In genomic region chr7:107972986-107973385, GRCh38 we compare ENCODE assay signal across 15 cellular contexts. TPM values are rescaled to one million over a fixed set of nuclear protein-coding genes. Genes with fewer than 3 reads are reported as not detected.
DNase-seq lines count a peak whose midpoint lies in the region; ATAC-seq and TF ChIP-seq lines count a peak whose summit lies in the region.
"Had no signal": no experiment of that assay in that cellular context is flagged by ENCODE, and none has a peak within 500 bp of the region (broad histone marks: within the 10 kb centered on the region; RNA-seq: fewer than 3 reads in every experiment).

No MANE protein-coding gene starts in this region.

- H3K27ac Mint-ChIP-seq in nephron = peak overlapping the region; percentile 86 to 95 (median 88)
- H3K27ac Mint-ChIP-seq: activated naive CD4-positive, alpha-beta T cell treated with anti-CD3 and anti-CD28 coated beads, Interleukin-2, amount 10 ng/mL, durations not matched to agents 7 days and 5 days; type B pancreatic cell had no signal

- H3K27ac ChIP-seq in fibroblast of lung (ENCODE audit: insufficient read depth, low read length) = peak overlapping the region; percentile 39
- peak overlapping the region; percentile 38 for H3K27ac ChIP-seq in vagina
- no peak overlapping the region for H3K27ac ChIP-seq in substantia nigra (ENCODE audit: low read depth, low read length, poor library complexity, severe bottlenecking)
- H3K27ac ChIP-seq: SJCRH30 had no signal

- no peaks in the 10 kb centered on the region for H3K9me3 ChIP-seq in fibroblast of lung (ENCODE audit: control insufficient read depth, insufficient read depth, low read depth, low read length)
- no peaks in the 10 kb centered on the region for H3K9me3 ChIP-seq in vagina
- H3K9me3 ChIP-seq: Caco-2, SJCRH30 had no signal

- TF ChIP-seq CTCF in fibroblast of lung (conservative IDR thresholded peaks at IDR 0.05 in 1 of 2, IDR thresholded peaks at IDR 0.05 in 1 of 2; ENCODE audit: low read depth in 1 of 2, low read length in 2 of 2) (no peak), nephron (IDR thresholded peaks at IDR 0.05; ENCODE audit: unreplicated experiment in 3 of 3) (no peak), vagina (IDR thresholded peaks at IDR 0.05) (no peak)

- no peak for TF ChIP-seq POLR2A in vagina (IDR thresholded peaks at IDR 0.05)

- peaks cover 38% of the 10 kb centered on the region for H3K4me1 Mint-ChIP-seq in nephron
- H3K4me1 Mint-ChIP-seq: activated naive CD4-positive, alpha-beta T cell treated with anti-CD3 and anti-CD28 coated beads, Interleukin-2, amount 10 ng/mL, durations not matched to agents 7 days and 5 days had no signal

- peak overlapping the region in 1 of 3 experiments; percentile 15 for H3K4me3 Mint-ChIP-seq in nephron
- H3K4me3 Mint-ChIP-seq: activated naive CD4-positive, alpha-beta T cell treated with anti-CD3 and anti-CD28 coated beads, Interleukin-2, amount 10 ng/mL, durations not matched to agents 7 days and 5 days; type B pancreatic cell had no signal

- no peak for DNase-seq in Right ventricle myocardium inferior (ENCODE audit: missing footprints)
- DNase-seq in left cardiac atrium = no peak
- peak in 1 of 2 donors; percentile 51 for DNase-seq in fibroblast of lung (ENCODE audit: low read depth in 2 of 2)
- peak in 1 of 2 donors; percentile 94 for DNase-seq in vagina (ENCODE audit: extremely low spot score in 2 of 2)
- DNase-seq in substantia nigra (lab: John Stamatoyannopoulos, UW) = no peak
- DNase-seq in LoVo (ENCODE audit: low spot score) = no peak
- DNase-seq: activated naive CD4-positive, alpha-beta T cell treated with anti-CD3 and anti-CD28 coated beads, Interleukin-2, amount 10 ng/mL, durations not matched to agents 7 days and 5 days; Caco-2; cerebellar nuclear complex; kidney glomerular epithelial cell; SJCRH30 had no signal

- no peak overlapping the region for H3K4me2 ChIP-seq in fibroblast of lung (ENCODE audit: extremely low read depth, insufficient read depth, low read length)

- H3K9me3 Mint-ChIP-seq in nephron = no peaks in the 10 kb centered on the region
- H3K9me3 Mint-ChIP-seq: activated naive CD4-positive, alpha-beta T cell treated with anti-CD3 and anti-CD28 coated beads, Interleukin-2, amount 10 ng/mL, durations not matched to agents 7 days and 5 days; type B pancreatic cell had no signal

- H2AFZ ChIP-seq in fibroblast of lung (ENCODE audit: low read length) = no peak overlapping the region

- no peaks in the 10 kb centered on the region for H3K79me2 ChIP-seq in fibroblast of lung (ENCODE audit: control insufficient read depth, insufficient read depth, low read length)

- peaks cover 2% of the 10 kb centered on the region for H4K20me1 ChIP-seq in fibroblast of lung (ENCODE audit: control insufficient read depth, extremely low read depth, insufficient read depth, low read length)

- peaks cover 35% of the 10 kb centered on the region for H3K36me3 ChIP-seq in fibroblast of lung (ENCODE audit: control insufficient read depth, insufficient read depth, low read length)
- H3K36me3 ChIP-seq in vagina = peaks cover 0 to 14% of the 10 kb centered on the region in 2 donors

- no peak overlapping the region for H3K9ac ChIP-seq in fibroblast of lung (ENCODE audit: insufficient read depth, low read length)

- ATAC-seq in Right ventricle myocardium inferior (peak; percentile 42), left cardiac atrium (no peak), GM18861 (IDR thresholded peaks at IDR 0.05; ENCODE audit: unreplicated experiment) (no peak)

- H3K36me3 Mint-ChIP-seq in nephron (ENCODE audit: low read depth) = peaks cover 76% of the 10 kb centered on the region
- H3K36me3 Mint-ChIP-seq: activated naive CD4-positive, alpha-beta T cell treated with anti-CD3 and anti-CD28 coated beads, Interleukin-2, amount 10 ng/mL, durations not matched to agents 7 days and 5 days had no signal

- H3K4me1 ChIP-seq in fibroblast of lung (ENCODE audit: control insufficient read depth, extremely low read depth, insufficient read depth, low read length) (peaks cover 13% of the 10 kb centered on the region), vagina (peaks cover 31% of the 10 kb centered on the region)

- intact Hi-C loops in Right ventricle myocardium inferior (cut with DNase I) = no loop called here
- intact Hi-C loops in left cardiac atrium (cut with DNase I) = no loop called here
- intact Hi-C loops in vagina (cut with DNase I) = no loop called here

- H3K27me3 ChIP-seq in fibroblast of lung (ENCODE audit: control insufficient read depth, insufficient read depth, low read length) (no peaks in the 10 kb centered on the region), vagina (no peaks in the 10 kb centered on the region)
- H3K27me3 ChIP-seq: SJCRH30 had no signal

- no peak overlapping the region for H3K4me3 ChIP-seq in fibroblast of lung (replicated peaks in 1 of 4; ENCODE audit: control extremely low read depth in 1 of 4, insufficient read depth in 1 of 4, low read depth in 3 of 4, low read length in 4 of 4)
- no peak overlapping the region for H3K4me3 ChIP-seq in vagina
- H3K4me3 ChIP-seq: SJCRH30, skin epidermis had no signal

- no peaks in the 10 kb centered on the region for H3K27me3 Mint-ChIP-seq in nephron (ENCODE audit: low read depth)
- H3K27me3 Mint-ChIP-seq: type B pancreatic cell had no signal

RNA-seq across cellular contexts. Expression of gene LAMB1, which starts 30.0 kb away (rescaled TPM):
- total RNA-seq in Right ventricle myocardium inferior = 83.2 TPM
- total RNA-seq in left cardiac atrium = 100 to 1,000 TPM; 109 to 123 TPM
- 440 and 516 TPM in 2 replicates for total RNA-seq in fibroblast of lung
- polyA plus RNA-seq in fibroblast of lung = 136 and 428 TPM in 2 replicates
- 196 and 578 TPM in 2 replicates for polyA plus RNA-seq in fibroblast of lung (2012)
- 977 and 1,802 TPM in 2 replicates for polyA minus RNA-seq in fibroblast of lung (ENCODE audit: low replicate concordance)
- total RNA-seq in vagina = 152 TPM
